Comparison of ENCODE assay signal across 1 cellular context in the genomic region with DNA sequence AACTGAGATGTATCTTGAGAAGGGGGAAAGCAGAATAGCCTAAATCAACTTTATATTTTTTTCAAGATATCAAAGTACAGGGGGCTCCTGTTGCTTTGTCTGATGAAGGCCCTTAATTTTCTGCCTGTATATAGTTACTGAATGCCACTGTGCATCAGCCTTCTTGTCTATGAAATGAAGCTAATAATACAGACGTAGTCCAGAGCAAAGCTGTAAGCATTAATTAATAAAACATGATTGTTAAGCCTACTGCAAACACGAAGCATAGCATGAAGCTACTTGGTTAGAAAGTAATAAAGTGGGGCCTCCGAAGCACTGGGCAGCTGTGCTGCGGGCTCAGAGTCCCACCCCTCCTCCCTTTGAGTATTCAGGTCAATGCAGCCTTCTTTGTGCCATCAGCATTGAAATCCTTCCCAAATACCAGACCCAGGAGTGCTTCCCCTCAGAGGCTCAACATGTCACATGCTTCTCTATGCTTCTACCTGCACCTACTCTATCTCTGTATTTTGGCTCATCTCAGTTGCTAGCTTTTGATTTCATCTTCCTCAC.
TF ChIP-seq lines count a peak whose summit lies in the region.

No MANE protein-coding gene starts in this region.

TF ChIP-seq in GM23338, 12 proteins besides CTCF, POLR2A, EP300 and RAD21 (continued from another document):
- TF ChIP-seq, protein P1, sequence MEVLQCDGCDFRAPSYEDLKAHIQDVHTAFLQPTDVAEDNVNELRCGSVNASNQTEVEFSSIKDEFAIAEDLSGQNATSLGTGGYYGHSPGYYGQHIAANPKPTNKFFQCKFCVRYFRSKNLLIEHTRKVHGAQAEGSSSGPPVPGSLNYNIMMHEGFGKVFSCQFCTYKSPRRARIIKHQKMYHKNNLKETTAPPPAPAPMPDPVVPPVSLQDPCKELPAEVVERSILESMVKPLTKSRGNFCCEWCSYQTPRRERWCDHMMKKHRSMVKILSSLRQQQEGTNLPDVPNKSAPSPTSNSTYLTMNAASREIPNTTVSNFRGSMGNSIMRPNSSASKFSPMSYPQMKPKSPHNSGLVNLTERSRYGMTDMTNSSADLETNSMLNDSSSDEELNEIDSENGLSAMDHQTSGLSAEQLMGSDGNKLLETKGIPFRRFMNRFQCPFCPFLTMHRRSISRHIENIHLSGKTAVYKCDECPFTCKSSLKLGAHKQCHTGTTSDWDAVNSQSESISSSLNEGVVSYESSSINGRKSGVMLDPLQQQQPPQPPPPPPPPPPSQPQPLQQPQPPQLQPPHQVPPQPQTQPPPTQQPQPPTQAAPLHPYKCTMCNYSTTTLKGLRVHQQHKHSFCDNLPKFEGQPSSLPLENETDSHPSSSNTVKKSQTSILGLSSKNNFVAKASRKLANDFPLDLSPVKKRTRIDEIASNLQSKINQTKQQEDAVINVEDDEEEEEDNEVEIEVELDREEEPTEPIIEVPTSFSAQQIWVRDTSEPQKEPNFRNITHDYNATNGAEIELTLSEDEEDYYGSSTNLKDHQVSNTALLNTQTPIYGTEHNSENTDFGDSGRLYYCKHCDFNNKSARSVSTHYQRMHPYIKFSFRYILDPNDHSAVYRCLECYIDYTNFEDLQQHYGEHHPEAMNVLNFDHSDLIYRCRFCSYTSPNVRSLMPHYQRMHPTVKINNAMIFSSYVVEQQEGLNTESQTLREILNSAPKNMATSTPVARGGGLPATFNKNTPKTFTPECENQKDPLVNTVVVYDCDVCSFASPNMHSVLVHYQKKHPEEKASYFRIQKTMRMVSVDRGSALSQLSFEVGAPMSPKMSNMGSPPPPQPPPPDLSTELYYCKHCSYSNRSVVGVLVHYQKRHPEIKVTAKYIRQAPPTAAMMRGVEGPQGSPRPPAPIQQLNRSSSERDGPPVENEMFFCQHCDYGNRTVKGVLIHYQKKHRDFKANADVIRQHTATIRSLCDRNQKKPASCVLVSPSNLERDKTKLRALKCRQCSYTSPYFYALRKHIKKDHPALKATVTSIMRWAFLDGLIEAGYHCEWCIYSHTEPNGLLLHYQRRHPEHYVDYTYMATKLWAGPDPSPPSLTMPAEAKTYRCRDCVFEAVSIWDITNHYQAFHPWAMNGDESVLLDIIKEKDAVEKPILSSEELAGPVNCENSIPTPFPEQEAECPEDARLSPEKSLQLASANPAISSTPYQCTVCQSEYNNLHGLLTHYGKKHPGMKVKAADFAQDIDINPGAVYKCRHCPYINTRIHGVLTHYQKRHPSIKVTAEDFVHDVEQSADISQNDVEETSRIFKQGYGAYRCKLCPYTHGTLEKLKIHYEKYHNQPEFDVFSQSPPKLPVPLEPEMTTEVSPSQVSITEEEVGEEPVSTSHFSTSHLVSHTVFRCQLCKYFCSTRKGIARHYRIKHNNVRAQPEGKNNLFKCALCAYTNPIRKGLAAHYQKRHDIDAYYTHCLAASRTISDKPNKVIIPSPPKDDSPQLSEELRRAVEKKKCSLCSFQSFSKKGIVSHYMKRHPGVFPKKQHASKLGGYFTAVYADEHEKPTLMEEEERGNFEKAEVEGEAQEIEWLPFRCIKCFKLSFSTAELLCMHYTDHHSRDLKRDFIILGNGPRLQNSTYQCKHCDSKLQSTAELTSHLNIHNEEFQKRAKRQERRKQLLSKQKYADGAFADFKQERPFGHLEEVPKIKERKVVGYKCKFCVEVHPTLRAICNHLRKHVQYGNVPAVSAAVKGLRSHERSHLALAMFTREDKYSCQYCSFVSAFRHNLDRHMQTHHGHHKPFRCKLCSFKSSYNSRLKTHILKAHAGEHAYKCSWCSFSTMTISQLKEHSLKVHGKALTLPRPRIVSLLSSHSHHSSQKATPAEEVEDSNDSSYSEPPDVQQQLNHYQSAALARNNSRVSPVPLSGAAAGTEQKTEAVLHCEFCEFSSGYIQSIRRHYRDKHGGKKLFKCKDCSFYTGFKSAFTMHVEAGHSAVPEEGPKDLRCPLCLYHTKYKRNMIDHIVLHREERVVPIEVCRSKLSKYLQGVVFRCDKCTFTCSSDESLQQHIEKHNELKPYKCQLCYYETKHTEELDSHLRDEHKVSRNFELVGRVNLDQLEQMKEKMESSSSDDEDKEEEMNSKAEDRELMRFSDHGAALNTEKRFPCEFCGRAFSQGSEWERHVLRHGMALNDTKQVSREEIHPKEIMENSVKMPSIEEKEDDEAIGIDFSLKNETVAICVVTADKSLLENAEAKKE (CRISPR knock-in tag; IDR thresholded peaks at IDR 0.05): no peak
- TF ChIP-seq, protein P2, sequence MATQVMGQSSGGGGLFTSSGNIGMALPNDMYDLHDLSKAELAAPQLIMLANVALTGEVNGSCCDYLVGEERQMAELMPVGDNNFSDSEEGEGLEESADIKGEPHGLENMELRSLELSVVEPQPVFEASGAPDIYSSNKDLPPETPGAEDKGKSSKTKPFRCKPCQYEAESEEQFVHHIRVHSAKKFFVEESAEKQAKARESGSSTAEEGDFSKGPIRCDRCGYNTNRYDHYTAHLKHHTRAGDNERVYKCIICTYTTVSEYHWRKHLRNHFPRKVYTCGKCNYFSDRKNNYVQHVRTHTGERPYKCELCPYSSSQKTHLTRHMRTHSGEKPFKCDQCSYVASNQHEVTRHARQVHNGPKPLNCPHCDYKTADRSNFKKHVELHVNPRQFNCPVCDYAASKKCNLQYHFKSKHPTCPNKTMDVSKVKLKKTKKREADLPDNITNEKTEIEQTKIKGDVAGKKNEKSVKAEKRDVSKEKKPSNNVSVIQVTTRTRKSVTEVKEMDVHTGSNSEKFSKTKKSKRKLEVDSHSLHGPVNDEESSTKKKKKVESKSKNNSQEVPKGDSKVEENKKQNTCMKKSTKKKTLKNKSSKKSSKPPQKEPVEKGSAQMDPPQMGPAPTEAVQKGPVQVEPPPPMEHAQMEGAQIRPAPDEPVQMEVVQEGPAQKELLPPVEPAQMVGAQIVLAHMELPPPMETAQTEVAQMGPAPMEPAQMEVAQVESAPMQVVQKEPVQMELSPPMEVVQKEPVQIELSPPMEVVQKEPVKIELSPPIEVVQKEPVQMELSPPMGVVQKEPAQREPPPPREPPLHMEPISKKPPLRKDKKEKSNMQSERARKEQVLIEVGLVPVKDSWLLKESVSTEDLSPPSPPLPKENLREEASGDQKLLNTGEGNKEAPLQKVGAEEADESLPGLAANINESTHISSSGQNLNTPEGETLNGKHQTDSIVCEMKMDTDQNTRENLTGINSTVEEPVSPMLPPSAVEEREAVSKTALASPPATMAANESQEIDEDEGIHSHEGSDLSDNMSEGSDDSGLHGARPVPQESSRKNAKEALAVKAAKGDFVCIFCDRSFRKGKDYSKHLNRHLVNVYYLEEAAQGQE (IDR thresholded peaks at IDR 0.05; ENCODE audit: unreplicated experiment): no peak
- TF ChIP-seq CREB1 (CRISPR knock-in tag; IDR thresholded peaks at IDR 0.05; ENCODE audit: low read depth) (no peak), ZNF331 (CRISPR knock-in tag; IDR thresholded peaks at IDR 0.05; ENCODE audit: low read depth) (no peak)
TF ChIP-seq in GM23338: peak in this region for 0.
